Comparison of ENCODE assay signal across 21 cellular contexts in genomic region chr22:23268139-23268712, GRCh38.
DNase-seq lines count a peak whose midpoint lies in the region; ATAC-seq and TF ChIP-seq lines count a peak whose summit lies in the region.
"Had no signal": no experiment of that assay in that cellular context is flagged by ENCODE, and none has a peak within 500 bp of the region (broad histone marks: within the 10 kb centered on the region; RNA-seq: fewer than 3 reads in every experiment).

No MANE protein-coding gene starts in this region.

- peaks cover 4% of the 10 kb centered on the region; the same call in 1 of the 2 replicates for H3K79me2 ChIP-seq in DOHH2 (ENCODE audit: control insufficient read depth, low read length)
- H3K79me2 ChIP-seq in trophoblast cell (ENCODE audit: control insufficient read depth, insufficient read depth, low read length, poor library complexity) = no peaks in the 10 kb centered on the region

- H3K79me1 ChIP-seq in trophoblast cell (ENCODE audit: low read length) = no peaks in the 10 kb centered on the region

- H3K18ac ChIP-seq in trophoblast cell (ENCODE audit: low read length) = no peak overlapping the region

- H3K9me3 ChIP-seq in BLaER1 = no peaks in the 10 kb centered on the region
- H3K9me3 ChIP-seq in DOHH2 (ENCODE audit: control insufficient read depth, insufficient read depth, low read length) = no peaks in the 10 kb centered on the region
- no peaks in the 10 kb centered on the region for H3K9me3 ChIP-seq in trophoblast cell (ENCODE audit: insufficient read depth, low read depth, low read length)
- H3K9me3 ChIP-seq: colonic mucosa had no signal

- H3K9me2 ChIP-seq in DOHH2 (replicated peaks; ENCODE audit: control insufficient read depth, low read length) = no peaks in the 10 kb centered on the region

- H3K4me2 ChIP-seq in BLaER1 (peak overlapping the region; percentile 85), DOHH2 (ENCODE audit: low read length) (peak overlapping the region; percentile 16; the same call in 1 of the 2 replicates), trophoblast cell (ENCODE audit: low read length) (no peak overlapping the region)

- H2AK5ac ChIP-seq in trophoblast cell (ENCODE audit: low read length) = no peak overlapping the region

- H2BK12ac ChIP-seq in trophoblast cell (ENCODE audit: low read length) = no peak overlapping the region

- H2AFZ ChIP-seq in trophoblast cell (ENCODE audit: insufficient read depth, low read length, poor library complexity) = no peak overlapping the region

- H3K27me3 ChIP-seq in BLaER1 = no peaks in the 10 kb centered on the region
- no peaks in the 10 kb centered on the region for H3K27me3 ChIP-seq in DOHH2 (ENCODE audit: control insufficient read depth, low read length)
- H3K27me3 ChIP-seq in trophoblast cell (ENCODE audit: insufficient read depth, low read length) = no peaks in the 10 kb centered on the region
- H3K27me3 ChIP-seq: colonic mucosa had no signal

- H3K9ac ChIP-seq in BLaER1 = peak overlapping the region; percentile 66; the same call in 1 of the 2 replicates
- no peak overlapping the region for H3K9ac ChIP-seq in trophoblast cell (ENCODE audit: low read length)

- intact Hi-C loops in head of caudate nucleus (cut with DNase I) = no loop called here

- H3K4ac ChIP-seq in trophoblast cell (ENCODE audit: low read depth, low read length) = no peak overlapping the region

- DNase-seq in RWPE1 (ENCODE audit: low spot score) (no peak), head of caudate nucleus (peak; percentile 45 to 96 (median 83)), SK-N-DZ (ENCODE audit: low spot score) (no peak), trophoblast cell (no peak)
- no peak for DNase-seq in stimulated activated CD4-positive, alpha-beta T cell treated with anti-CD3 and anti-CD28 coated beads, Interleukin-12 subunit alpha, Interleukin-12 subunit beta, amount 100 ng/mL, for 4 hours
- DNase-seq: activated CD4-positive, alpha-beta T cell treated with anti-CD3 and anti-CD28 coated beads, Interleukin-2, amount 10 ng/mL, durations not matched to agents 24 days and 14 days; activated gamma-delta T cell; brain microvascular endothelial cell; colonic mucosa; GF-D8; KBM-7; mesenchymal stem cell; naive thymus-derived CD4-positive, alpha-beta T cell; NCI-H345; PC-3; SHP77 treated with DMSO at 0.1 percent for 48 hours; substantia nigra had no signal

- H3K27ac ChIP-seq in BLaER1 (peak overlapping the region; percentile 85), DOHH2 (ENCODE audit: low read depth, low read length) (no peak overlapping the region), RWPE1 (peak overlapping the region; percentile 51), trophoblast cell (ENCODE audit: low read depth, low read length) (no peak overlapping the region)
- H3K27ac ChIP-seq: brain microvascular endothelial cell, C4-2B, colonic mucosa had no signal

- no peak overlapping the region for H4K91ac ChIP-seq in trophoblast cell (ENCODE audit: low read depth, low read length)

- POLR2A ChIA-PET in RWPE1 (lab: Yijun Ruan, JAX; ENCODE audit: low non-redundant PET) = no interaction called here

- H3K23ac ChIP-seq in trophoblast cell (ENCODE audit: low read length) = no peak overlapping the region

- H3K4me3 ChIP-seq in BLaER1 = peak overlapping the region; percentile 35; the same call in 1 of the 2 replicates
- no peak overlapping the region for H3K4me3 ChIP-seq in DOHH2 (ENCODE audit: low read length)
- H3K4me3 ChIP-seq in trophoblast cell (ENCODE audit: low read depth, low read length) = no peak overlapping the region
- H3K4me3 ChIP-seq: colonic mucosa had no signal

- H3K14ac ChIP-seq in trophoblast cell (ENCODE audit: low read length) = no peak overlapping the region

- H3K36me3 ChIP-seq in BLaER1 = peaks cover 82% of the 10 kb centered on the region
- peaks cover 88% of the 10 kb centered on the region for H3K36me3 ChIP-seq in DOHH2 (ENCODE audit: control insufficient read depth, low read length)
- H3K36me3 ChIP-seq in trophoblast cell (ENCODE audit: control insufficient read depth in 1 of 2, insufficient read depth in 2 of 2, low read length in 2 of 2) = peaks cover 75 to 80% of the 10 kb centered on the region in 2 experiments

- WGBS in trophoblast cell (ENCODE audit: extremely low coverage, insufficient coverage, insufficient read length) = no CpG with 5 or more reads among the region's 22 CpGs

- H3F3A ChIP-seq in DOHH2 (ENCODE audit: control insufficient read depth, insufficient read depth) = no peaks in the 10 kb centered on the region

- no peak overlapping the region for H2BK5ac ChIP-seq in trophoblast cell (ENCODE audit: low read depth, low read length, poor library complexity)

- H2BK120ac ChIP-seq in trophoblast cell (ENCODE audit: insufficient read depth, low read length, poor library complexity) = no peak overlapping the region

- TF ChIP-seq CTCF in DOHH2 (IDR thresholded peaks at IDR 0.05; ENCODE audit: low read depth, low read length, poor library complexity, severe bottlenecking) (no peak), RWPE1 (conservative IDR thresholded peaks at IDR 0.05; ENCODE audit: low read depth) (no peak)

- H4K20me1 ChIP-seq in BLaER1 = peaks cover 100% of the 10 kb centered on the region
- H4K20me1 ChIP-seq in DOHH2 (ENCODE audit: control insufficient read depth, insufficient read depth, low read depth, low read length) = peaks cover 6% of the 10 kb centered on the region; the same call in 1 of the 2 replicates

- ATAC-seq in GM21447 (IDR thresholded peaks at IDR 0.05; ENCODE audit: unreplicated experiment) = no peak
- ATAC-seq: naive thymus-derived CD4-positive, alpha-beta T cell; PC-3 had no signal

- CTCF ChIA-PET in RWPE1 (lab: Yijun Ruan, JAX) = interaction anchor here (0.6 kb wide), 2 partner anchors 95 to 293 kb away, joined by 3 to 4 read pairs; no protein-coding TSS in a partner anchor

- H3K4me1 ChIP-seq in BLaER1 (peaks cover 98% of the 10 kb centered on the region), DOHH2 (ENCODE audit: control insufficient read depth, low read length) (peaks cover 47% of the 10 kb centered on the region), trophoblast cell (ENCODE audit: control insufficient read depth in 1 of 2, insufficient read depth in 2 of 2, low read length in 2 of 2) (no peaks in the 10 kb centered on the region)
- H3K4me1 ChIP-seq: colonic mucosa had no signal

- H4K8ac ChIP-seq in trophoblast cell (ENCODE audit: low read depth, low read length) = no peak overlapping the region

- H4K12ac ChIP-seq in trophoblast cell (ENCODE audit: low read depth, low read length) = no peak overlapping the region

Comparison
In these comparisons a context has a peak if more than half of its experiments do, and no peak if none do; other contexts are left out.
1. H3K27ac ChIP-seq: peak in BLaER1 (single experiment) and RWPE1 (single experiment); none in DOHH2 (single experiment) and trophoblast cell (single experiment).
2. DNase-seq: peak in head of caudate nucleus (42 of 42); none in RWPE1 (single experiment), SK-N-DZ (single experiment), stimulated activated CD4-positive, alpha-beta T cell treated with anti-CD3 and anti-CD28 coated beads, Interleukin-12 subunit alpha, Interleukin-12 subunit beta, amount 100 ng/mL, for 4 hours (single experiment) and trophoblast cell (0 of 2).